In the genomic region with DNA sequence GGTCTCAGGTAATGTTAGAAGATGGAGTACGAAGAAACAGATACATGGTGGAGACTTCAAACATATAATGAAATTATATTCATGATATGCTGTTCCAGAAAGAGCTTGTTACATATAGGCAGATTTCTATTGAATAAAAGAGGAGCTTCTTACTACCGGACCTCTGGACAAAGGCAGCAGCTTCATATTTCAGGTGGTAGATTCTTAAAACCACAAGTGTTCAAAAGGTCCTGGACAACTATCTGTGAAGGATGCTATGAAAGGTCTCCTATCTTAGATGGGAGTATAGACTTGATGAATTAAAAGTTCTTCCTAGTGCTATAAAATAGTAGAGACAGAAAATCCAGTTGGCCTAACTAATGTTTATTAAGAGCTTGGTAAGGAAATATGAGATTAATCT, we compare ENCODE assay signal across 30 cellular contexts. TPM values are rescaled to one million over a fixed set of nuclear protein-coding genes. Genes with fewer than 3 reads are reported as not detected.
"Had no signal": no experiment of that assay in that cellular context is flagged by ENCODE, and none has a peak within 500 bp of the region (broad histone marks: within the 10 kb centered on the region; RNA-seq: fewer than 3 reads in every experiment).

No MANE protein-coding gene starts in this region.

- H3K27me3 ChIP-seq: SJCRH30 had no signal

- H3K4me3 ChIP-seq: adrenal gland, SJCRH30, SK-N-MC had no signal

- H3K27ac Mint-ChIP-seq: activated CD4-positive, alpha-beta T cell treated with anti-CD3 and anti-CD28 coated beads for 36 hours; activated CD4-positive, alpha-beta T cell treated with anti-CD3 and anti-CD28 coated beads, Interleukin-2, amount 10 ng/mL, durations not matched to agents 7 days and 5 days; activated CD8-positive, alpha-beta T cell treated with anti-CD3 and anti-CD28 coated beads, Interleukin-2, amount 10 ng/mL, durations not matched to agents 7 days and 5 days; activated naive CD4-positive, alpha-beta T cell treated with anti-CD3 and anti-CD28 coated beads, Interleukin-2, amount 50 U/mL, for 24 hours; activated naive CD8-positive, alpha-beta T cell treated with anti-CD3 and anti-CD28 coated beads, Interleukin-2, amount 10 ng/mL, durations not matched to agents 7 days and 5 days; activated T-cell treated with anti-CD3 and anti-CD28 coated beads, Interleukin-2, amount 50 U/mL, for 24 hours; activated T-helper 2 cell treated with anti-CD3 and anti-CD28 coated beads, Interferon-gamma antibody, Interleukin-2, Interleukin-4, amounts not matched to agents 10 μg/mL and 5 μg/mL and 100 μg/mL, durations not matched to agents 14 hours and 24 hours and 36 hours; brain had no signal

- FAIRE-seq: bronchial epithelial cell, TTC549 had no signal

- H3K4me3 Mint-ChIP-seq: activated CD4-positive, alpha-beta T cell treated with anti-CD3 and anti-CD28 coated beads for 36 hours; activated CD4-positive, alpha-beta T cell treated with anti-CD3 and anti-CD28 coated beads, Interleukin-2, amount 10 ng/mL, durations not matched to agents 7 days and 5 days; activated CD8-positive, alpha-beta T cell treated with anti-CD3 and anti-CD28 coated beads, Interleukin-2, amount 10 ng/mL, durations not matched to agents 7 days and 5 days; activated naive CD4-positive, alpha-beta T cell treated with anti-CD3 and anti-CD28 coated beads, Interleukin-2, amount 50 U/mL, for 24 hours; activated naive CD8-positive, alpha-beta T cell treated with anti-CD3 and anti-CD28 coated beads, Interleukin-2, amount 10 ng/mL, durations not matched to agents 7 days and 5 days; activated T-cell treated with anti-CD3 and anti-CD28 coated beads, Interleukin-2, amount 50 U/mL, for 24 hours; brain had no signal

- H3K4me1 ChIP-seq: adrenal gland, SJCRH30 had no signal

- H3K27me3 Mint-ChIP-seq: activated CD4-positive, alpha-beta T cell treated with anti-CD3 and anti-CD28 coated beads for 36 hours; activated naive CD4-positive, alpha-beta T cell treated with anti-CD3 and anti-CD28 coated beads, Interleukin-2, amount 50 U/mL, for 24 hours; brain had no signal

- H3K27ac ChIP-seq: adrenal gland, SJCRH30, SK-N-MC had no signal

- H3K36me3 Mint-ChIP-seq: activated naive CD4-positive, alpha-beta T cell treated with anti-CD3 and anti-CD28 coated beads, Interleukin-2, amount 50 U/mL, for 24 hours; activated naive CD8-positive, alpha-beta T cell treated with anti-CD3 and anti-CD28 coated beads, Interleukin-2, amount 10 ng/mL, durations not matched to agents 7 days and 5 days; brain had no signal

- ATAC-seq: activated CD4-positive, alpha-beta T cell treated with anti-CD3 and anti-CD28 coated beads for 36 hours; activated CD4-positive, CD25-positive, alpha-beta regulatory T cell treated with anti-CD3 and anti-CD28 coated beads, Interleukin-2, amount 50 U/mL, for 24 hours; activated CD8-positive, alpha-beta T cell treated with anti-CD3 and anti-CD28 coated beads, Interleukin-2, amount 10 ng/mL, durations not matched to agents 7 days and 5 days had no signal

- H3K4me1 Mint-ChIP-seq: activated CD4-positive, alpha-beta T cell treated with anti-CD3 and anti-CD28 coated beads for 36 hours; activated CD4-positive, alpha-beta T cell treated with anti-CD3 and anti-CD28 coated beads, Interleukin-2, amount 10 ng/mL, durations not matched to agents 7 days and 5 days; activated naive CD4-positive, alpha-beta T cell treated with anti-CD3 and anti-CD28 coated beads, Interleukin-2, amount 50 U/mL, for 24 hours; activated naive CD8-positive, alpha-beta T cell treated with anti-CD3 and anti-CD28 coated beads, Interleukin-2, amount 10 ng/mL, durations not matched to agents 7 days and 5 days had no signal

- DNase-seq: activated CD4-positive, alpha-beta T cell treated with anti-CD3 and anti-CD28 coated beads for 36 hours; activated CD4-positive, alpha-beta T cell treated with anti-CD3 and anti-CD28 coated beads, Interleukin-2, amount 10 ng/mL, durations not matched to agents 7 days and 5 days; activated CD4-positive, alpha-beta T cell treated with anti-CD3 and anti-CD28 coated beads, Interleukin-2, amount 50 U/mL, for 48 hours; activated CD8-positive, alpha-beta T cell treated with anti-CD3 and anti-CD28 coated beads, Interleukin-2, amount 10 ng/mL, durations not matched to agents 7 days and 5 days; activated gamma-delta T cell; activated naive CD4-positive, alpha-beta T cell treated with Interleukin-2 at 50 U/mL for 16 hours; activated naive CD8-positive, alpha-beta T cell treated with anti-CD3 and anti-CD28 coated beads, Interleukin-2, amount 10 ng/mL, durations not matched to agents 7 days and 5 days; activated T-cell treated with anti-CD3 and anti-CD28 coated beads, Interleukin-2, amount 50 U/mL, for 24 hours; adrenal gland; caudate nucleus; cerebellar nuclear complex; MM.1S; NCI-H1092; NCI-H1436 treated with DMSO at 0.1 percent for 48 hours; NCI-H1694 treated with DMSO at 0.1 percent for 48 hours; NCI-H2029; NCI-H345; NCI-H510A; NCI-H526; NCI-H748 treated with DMSO at 0.1 percent for 48 hours; OCI-M1; SHP77; SJCRH30 had no signal

- H3K36me3 ChIP-seq: adrenal gland, SJCRH30 had no signal

RNA-seq across cellular contexts. Expression of a gene that starts 43.2 kb away (rescaled TPM):
- total RNA-seq: activated CD8-positive, alpha-beta T cell treated with anti-CD3 and anti-CD28 coated beads, Interleukin-2, amount 10 ng/mL, durations not matched to agents 7 days and 5 days had no signal
